In genomic region chr6:53465732-53466131, GRCh38 we compare ENCODE assay signal across 1 cellular context.
TF ChIP-seq lines count a peak whose summit lies in the region.

No MANE protein-coding gene starts in this region.

TF ChIP-seq in IMR-90, 13 proteins besides CTCF, POLR2A, EP300 and RAD21:
- TF ChIP-seq CEBPB (IDR thresholded peaks at IDR 0.05; ENCODE audit: low read depth, low read length) (peak; percentile 64), MAZ (IDR thresholded peaks at IDR 0.05; ENCODE audit: borderline replicate concordance, low read depth, low read length) (no peak)
